24 cellular contexts compared by ENCODE assay signal in genomic region chr22:40111451-40111850, GRCh38.
DNase-seq lines count a peak whose midpoint lies in the region; ATAC-seq and TF ChIP-seq lines count a peak whose summit lies in the region.
"Had no signal": no experiment of that assay in that cellular context is flagged by ENCODE, and none has a peak within 500 bp of the region (broad histone marks: within the 10 kb centered on the region; RNA-seq: fewer than 3 reads in every experiment).

No MANE protein-coding gene starts in this region.

- DNase-seq in activated T-cell treated with anti-CD3 and anti-CD28 coated beads, Interleukin-2, amount 50 U/mL, for 24 hours = no peak
- DNase-seq in activated T-cell treated with anti-CD3 and anti-CD28 coated beads, Interleukin-2, amount 50 U/mL, for 1 hour = no peak
- DNase-seq in CD8-positive, alpha-beta T cell = no peak
- DNase-seq in activated naive CD8-positive, alpha-beta T cell treated with anti-CD3 and anti-CD28 coated beads for 36 hours = no peak
- DNase-seq in putamen (ENCODE audit: low spot score) = peak; percentile 27
- DNase-seq in globus pallidus (ENCODE audit: low spot score) = no peak
- no peak for DNase-seq in mucosa of gallbladder (ENCODE audit: low spot score)
- no peak for DNase-seq in activated CD4-positive, alpha-beta T cell treated with anti-CD3 and anti-CD28 coated beads for 48 hours
- DNase-seq: activated CD4-positive, CD25-positive, alpha-beta regulatory T cell; activated CD8-positive, alpha-beta memory T cell treated with anti-CD3 and anti-CD28 coated beads for 24 hours; activated naive CD4-positive, alpha-beta T cell treated with anti-CD3 and anti-CD28 coated beads, Interleukin-2, amount 50 U/mL, for 16 hours; activated T-cell treated with anti-CD3 and anti-CD28 coated beads, Interleukin-2, amount 50 U/mL, for 4 hours; Caco-2; cortex of kidney; H7; heart right ventricle; NCI-H1105 treated with DMSO at 0.1 percent for 48 hours; NCI-H1930; stimulated activated CD4-positive, alpha-beta T cell treated with anti-CD3 and anti-CD28 coated beads, Interleukin-15, amount 100 ng/mL, for 24 hours; SW 1271; tibial artery had no signal

- H3K4me1 ChIP-seq in CD8-positive, alpha-beta T cell (ENCODE audit: insufficient read depth, low read length) = peaks cover 82% of the 10 kb centered on the region
- H3K4me1 ChIP-seq: Caco-2 had no signal

- TF ChIP-seq CTCF in CD8-positive, alpha-beta T cell (IDR thresholded peaks at IDR 0.05) = no peak

- H3K9me3 Mint-ChIP-seq in activated T-cell treated with anti-CD3 and anti-CD28 coated beads, Interleukin-2, amount 50 U/mL, for 24 hours = no peaks in the 10 kb centered on the region
- H3K9me3 Mint-ChIP-seq in CD8-positive, alpha-beta T cell = no peaks in the 10 kb centered on the region
- H3K9me3 Mint-ChIP-seq in activated naive CD8-positive, alpha-beta T cell treated with anti-CD3 and anti-CD28 coated beads for 36 hours = peaks cover 4% of the 10 kb centered on the region
- H3K9me3 Mint-ChIP-seq: activated T-cell treated with anti-CD3 and anti-CD28 coated beads, Interleukin-2, amount 50 U/mL, for 4 hours had no signal

- peaks cover 91% of the 10 kb centered on the region for H3K4me1 Mint-ChIP-seq in activated T-cell treated with anti-CD3 and anti-CD28 coated beads, Interleukin-2, amount 50 U/mL, for 24 hours (ENCODE audit: low read depth)
- H3K4me1 Mint-ChIP-seq in CD8-positive, alpha-beta T cell (ENCODE audit: low read depth) = peaks cover 93% of the 10 kb centered on the region
- H3K4me1 Mint-ChIP-seq in activated naive CD8-positive, alpha-beta T cell treated with anti-CD3 and anti-CD28 coated beads for 36 hours = peaks cover 73% of the 10 kb centered on the region

- peak overlapping the region; percentile 77 for H3K27ac Mint-ChIP-seq in activated T-cell treated with anti-CD3 and anti-CD28 coated beads, Interleukin-2, amount 50 U/mL, for 24 hours
- H3K27ac Mint-ChIP-seq in CD8-positive, alpha-beta T cell = peak overlapping the region; percentile 55
- H3K27ac Mint-ChIP-seq in activated naive CD8-positive, alpha-beta T cell treated with anti-CD3 and anti-CD28 coated beads for 36 hours = peak overlapping the region; percentile 27

- CTCF ChIA-PET in CD8-positive, alpha-beta T cell (lab: Charles Lee) = interaction anchor here (1.6 kb wide), 1 partner anchor 325 kb away, joined by 3 read pairs; no protein-coding TSS in a partner anchor

- no peaks in the 10 kb centered on the region for H3K9me3 ChIP-seq in CD8-positive, alpha-beta T cell (ENCODE audit: low read length)
- H3K9me3 ChIP-seq: Caco-2, heart right ventricle, prostate gland, tibial artery had no signal

- intact Hi-C loops in CD8-positive, alpha-beta T cell (cut with DNase I, micrococcal nuclease) = loop anchor here in 1 of 2 experiments (10.0 kb wide), 1 partner anchor 63 kb away; the partner anchor contains the start of gene TNRC6B

- ATAC-seq in CD8-positive, alpha-beta T cell = no peak
- ATAC-seq: activated T-cell treated with anti-CD3 and anti-CD28 coated beads, Interleukin-2, amount 50 U/mL, for 4 hours; Panc1 had no signal

- no peak overlapping the region for H3K4me3 ChIP-seq in CD8-positive, alpha-beta T cell (ENCODE audit: low read depth, low read length)
- H3K4me3 ChIP-seq: heart right ventricle, lung, prostate gland, tibial artery had no signal

- H3K4me3 Mint-ChIP-seq in activated T-cell treated with anti-CD3 and anti-CD28 coated beads, Interleukin-2, amount 50 U/mL, for 24 hours = no peak overlapping the region
- no peak overlapping the region for H3K4me3 Mint-ChIP-seq in CD8-positive, alpha-beta T cell
- no peak overlapping the region for H3K4me3 Mint-ChIP-seq in activated naive CD8-positive, alpha-beta T cell treated with anti-CD3 and anti-CD28 coated beads for 36 hours
- H3K4me3 Mint-ChIP-seq: activated T-cell treated with anti-CD3 and anti-CD28 coated beads, Interleukin-2, amount 50 U/mL, for 4 hours had no signal

- H3K36me3 Mint-ChIP-seq in activated T-cell treated with anti-CD3 and anti-CD28 coated beads, Interleukin-2, amount 50 U/mL, for 24 hours (ENCODE audit: low read depth) = no peaks in the 10 kb centered on the region
- no peaks in the 10 kb centered on the region for H3K36me3 Mint-ChIP-seq in CD8-positive, alpha-beta T cell
- H3K36me3 Mint-ChIP-seq in activated naive CD8-positive, alpha-beta T cell treated with anti-CD3 and anti-CD28 coated beads for 36 hours = peaks cover 2% of the 10 kb centered on the region

- no peak overlapping the region for H3K27ac ChIP-seq in CD8-positive, alpha-beta T cell (ENCODE audit: low read depth, low read length)
- H3K27ac ChIP-seq: heart right ventricle, tibial artery had no signal

- H3K27me3 Mint-ChIP-seq in activated T-cell treated with anti-CD3 and anti-CD28 coated beads, Interleukin-2, amount 50 U/mL, for 24 hours = no peaks in the 10 kb centered on the region
- H3K27me3 Mint-ChIP-seq in CD8-positive, alpha-beta T cell (ENCODE audit: low read depth) = no peaks in the 10 kb centered on the region
- no peaks in the 10 kb centered on the region for H3K27me3 Mint-ChIP-seq in activated naive CD8-positive, alpha-beta T cell treated with anti-CD3 and anti-CD28 coated beads for 36 hours

- no peaks in the 10 kb centered on the region for H3K27me3 ChIP-seq in CD8-positive, alpha-beta T cell (ENCODE audit: insufficient read depth, low read length)
- H3K27me3 ChIP-seq: heart right ventricle, tibial artery had no signal

- POLR2A ChIA-PET in CD8-positive, alpha-beta T cell (lab: Charles Lee) = no interaction called here

- no peaks in the 10 kb centered on the region for H3K36me3 ChIP-seq in CD8-positive, alpha-beta T cell (ENCODE audit: insufficient read depth, low read length)
- H3K36me3 ChIP-seq: heart right ventricle, prostate gland, tibial artery had no signal

Comparison
In these comparisons a context has a peak if more than half of its experiments do, and no peak if none do; other contexts are left out.
1. H3K27ac Mint-ChIP-seq: peak in every context shown above with its lines; median percentile 77 in activated T-cell treated with anti-CD3 and anti-CD28 coated beads, Interleukin-2, amount 50 U/mL, for 24 hours; 55 in CD8-positive, alpha-beta T cell; 27 in activated naive CD8-positive, alpha-beta T cell treated with anti-CD3 and anti-CD28 coated beads for 36 hours.